ENCODE assay signal across 1 cellular context in the genomic region with DNA sequence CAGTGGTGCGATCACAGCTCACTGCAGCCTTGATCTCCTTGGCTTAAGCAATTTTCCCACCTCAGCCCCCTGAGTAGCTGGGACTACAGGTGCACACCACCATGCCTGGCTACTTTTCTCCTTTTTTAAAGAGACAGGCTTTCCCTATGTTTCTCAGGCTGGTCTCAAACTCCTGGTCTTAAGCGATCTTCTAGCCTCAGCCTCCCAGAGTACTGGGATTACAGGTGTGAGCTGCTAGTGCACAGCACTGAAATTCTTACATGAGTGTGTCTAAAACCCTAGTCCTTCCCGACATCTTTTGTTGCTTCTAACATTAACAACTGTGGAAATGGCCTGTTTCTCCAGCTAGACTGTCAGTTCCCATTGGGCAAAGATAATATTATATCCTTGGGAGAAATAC.
TF ChIP-seq lines count a peak whose summit lies in the region.

No MANE protein-coding gene starts in this region.

TF ChIP-seq in WTC11, 78 proteins besides CTCF, POLR2A, EP300 and RAD21:
- TF ChIP-seq PREB (CRISPR knock-in tag; IDR thresholded peaks at IDR 0.05; ENCODE audit: borderline replicate concordance), result no peak
- TF ChIP-seq ZNF121 (CRISPR knock-in tag; IDR thresholded peaks at IDR 0.05), result no peak
- TF ChIP-seq GRHL2 (CRISPR knock-in tag; IDR thresholded peaks at IDR 0.05; ENCODE audit: insufficient replicate concordance, severe bottlenecking), result no peak
- TF ChIP-seq CBFB (CRISPR knock-in tag; IDR thresholded peaks at IDR 0.05; ENCODE audit: low read depth), result no peak
TF ChIP-seq in WTC11: peak in this region for 0.
